8 cellular contexts compared by ENCODE assay signal in the genomic region with DNA sequence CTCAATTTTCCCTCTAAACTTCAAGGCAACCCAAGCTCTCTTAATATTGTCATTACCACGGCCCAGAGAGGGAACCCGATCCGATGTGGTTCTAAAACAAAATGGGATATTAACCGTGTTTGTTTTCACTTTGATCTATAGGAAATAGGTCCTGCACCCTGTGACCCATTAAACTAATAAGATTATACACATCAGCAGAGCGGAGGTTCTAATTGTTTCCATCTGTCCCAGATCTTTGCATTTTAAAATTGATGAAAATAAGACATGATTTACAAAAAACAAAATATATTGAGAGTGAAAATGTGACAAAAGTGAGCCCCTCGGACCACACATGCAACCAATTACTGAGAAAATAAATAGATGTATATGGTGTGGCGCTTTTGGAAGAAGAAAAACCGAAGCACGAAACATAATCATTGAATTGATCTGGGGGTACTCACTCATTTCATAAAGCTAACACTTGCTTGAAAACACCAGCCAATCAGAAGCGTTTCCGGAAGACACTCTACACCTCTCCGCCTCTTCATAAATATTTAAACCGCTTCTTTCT.
DNase-seq lines count a peak whose midpoint lies in the region; ATAC-seq and TF ChIP-seq lines count a peak whose summit lies in the region.

No MANE protein-coding gene starts in this region.

- H3K36me3 ChIP-seq in BJ (ENCODE audit: control insufficient read depth, insufficient read depth, low read length) (no peaks in the 10 kb centered on the region), HAP-1 (replicated peaks) (no peaks in the 10 kb centered on the region), kidney epithelial cell (ENCODE audit: control insufficient read depth, insufficient read depth, low read length) (no peaks in the 10 kb centered on the region)

- H3K4me1 ChIP-seq in HAP-1, result peaks cover 36% of the 10 kb centered on the region

- H3K4me1 Mint-ChIP-seq in activated CD4-positive, alpha-beta memory T cell treated with anti-CD3 and anti-CD28 coated beads for 36 hours (ENCODE audit: low read depth), result peaks cover 22% of the 10 kb centered on the region

- H3K27me3 Mint-ChIP-seq in activated CD4-positive, alpha-beta memory T cell treated with anti-CD3 and anti-CD28 coated beads for 36 hours, result peaks cover 67% of the 10 kb centered on the region

- H3K36me3 Mint-ChIP-seq in activated CD4-positive, alpha-beta memory T cell treated with anti-CD3 and anti-CD28 coated beads for 36 hours, result peaks cover 10% of the 10 kb centered on the region

- TF ChIP-seq CTCF in BJ (IDR thresholded peaks at IDR 0.05; ENCODE audit: insufficient read depth, low read depth, low read length) (no peak), kidney epithelial cell (IDR thresholded peaks at IDR 0.05; ENCODE audit: insufficient read depth, low read length, poor library complexity, severe bottlenecking) (no peak)

- POLR2A ChIA-PET in BJ (lab: Charles Lee), result interaction anchor here (1.0 kb wide), 1 partner anchor 330 kb away, joined by 4 read pairs; no protein-coding TSS in a partner anchor
- POLR2A ChIA-PET in activated CD4-positive, alpha-beta memory T cell treated with anti-CD3 and anti-CD28 coated beads for 36 hours (lab: Charles Lee), result interaction anchor here (0.5 to 1.9 kb wide), 2 partner anchors 294 to 338 kb away, joined by 3 to 5 read pairs; no protein-coding TSS in a partner anchor

- peak overlapping the region; percentile 26 for H3K4me3 ChIP-seq in BJ (ENCODE audit: low read depth, low read length)
- peak overlapping the region; percentile 13 for H3K4me3 ChIP-seq in HAP-1
- H3K4me3 ChIP-seq in kidney epithelial cell (ENCODE audit: low read depth, low read length), result peak overlapping the region; percentile 30

- H3K9me3 Mint-ChIP-seq in activated CD4-positive, alpha-beta memory T cell treated with anti-CD3 and anti-CD28 coated beads for 36 hours, result peaks cover 6% of the 10 kb centered on the region

- ATAC-seq in HG03520 (IDR thresholded peaks at IDR 0.05; ENCODE audit: unreplicated experiment), result no peak
- ATAC-seq in HG03097 (IDR thresholded peaks at IDR 0.05; ENCODE audit: low FRiP score, unreplicated experiment), result no peak

- in situ Hi-C loops in HAP-1 (cut with MboI; ENCODE audit: low sequenced_read_pairs), result no loop called here

- CTCF ChIA-PET in BJ (lab: Yijun Ruan, JAX), result interaction anchor here (0.6 to 1.5 kb wide), 7 partner anchors 10 to 508 kb away, joined by 3 to 8 read pairs (median 3); no protein-coding TSS in a partner anchor
- CTCF ChIA-PET in activated CD4-positive, alpha-beta memory T cell treated with anti-CD3 and anti-CD28 coated beads for 36 hours (lab: Charles Lee), result interaction anchor here (0.8 to 1.3 kb wide), 3 partner anchors 10 to 33 kb away, joined by 3 to 9 read pairs (median 6); no protein-coding TSS in a partner anchor

- no peak for DNase-seq in BJ (ENCODE audit: low read depth)
- DNase-seq in HAP-1 (ENCODE audit: low spot score in 2 of 2), result no peak
- DNase-seq in activated CD4-positive, alpha-beta memory T cell treated with anti-CD3 and anti-CD28 coated beads for 36 hours, result no peak
- DNase-seq in kidney epithelial cell (ENCODE audit: low read depth), result no peak
- no peak for DNase-seq in stimulated activated CD4-positive, alpha-beta T cell treated with anti-CD3 and anti-CD28 coated beads, Interleukin-4, amount 100 ng/mL, for 1 hour
- no peak for DNase-seq in D341Med (ENCODE audit: low spot score)

- H3K27me3 ChIP-seq in BJ (ENCODE audit: control insufficient read depth, insufficient read depth, low read length), result 0 out of 2 replicates have a peak, but pooled peaks cover 1% of the 10 kb centered on the region
- peaks cover 21% of the 10 kb centered on the region for H3K27me3 ChIP-seq in HAP-1 (ENCODE audit: low read depth)
- peaks cover 10% of the 10 kb centered on the region for H3K27me3 ChIP-seq in kidney epithelial cell (ENCODE audit: control insufficient read depth, insufficient read depth, low read length)

- H3K9me3 ChIP-seq in HAP-1, result no peaks in the 10 kb centered on the region

- H3K27ac Mint-ChIP-seq in activated CD4-positive, alpha-beta memory T cell treated with anti-CD3 and anti-CD28 coated beads for 36 hours, result peak overlapping the region; percentile 60

- peak overlapping the region; percentile 65 for H3K4me3 Mint-ChIP-seq in activated CD4-positive, alpha-beta memory T cell treated with anti-CD3 and anti-CD28 coated beads for 36 hours

- intact Hi-C loops in activated CD4-positive, alpha-beta memory T cell treated with anti-CD3 and anti-CD28 coated beads for 36 hours (cut with micrococcal nuclease), result loop anchor here (1.0 to 5.0 kb wide), 12 partner anchors 7 to 1801 kb away; a partner anchor contains a TSS
